25 cellular contexts compared by ENCODE assay signal in the genomic region with DNA sequence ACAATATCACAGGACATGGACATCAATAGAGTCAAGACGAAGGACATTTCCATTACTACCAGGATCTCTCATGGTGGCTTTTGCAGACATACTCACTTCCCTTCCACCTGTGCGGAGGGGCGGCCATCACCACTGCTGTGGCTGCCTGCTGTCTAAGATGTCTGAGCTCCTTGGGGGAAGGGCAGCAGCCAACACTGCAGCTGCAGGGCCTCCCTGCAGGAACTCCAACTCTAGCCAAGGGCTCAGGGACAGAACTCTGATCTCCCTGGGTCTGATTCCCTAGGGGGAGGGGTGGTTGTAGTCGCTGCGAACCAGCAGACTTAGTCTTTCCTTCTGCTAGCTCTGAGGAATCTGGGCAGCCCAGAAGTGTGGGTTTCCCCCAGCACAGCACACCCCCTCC.
"Had no signal": no experiment of that assay in that cellular context is flagged by ENCODE, and none has a peak within 500 bp of the region (broad histone marks: within the 10 kb centered on the region; RNA-seq: fewer than 3 reads in every experiment).

No MANE protein-coding gene starts in this region.

- H3K9me3 Mint-ChIP-seq: activated naive CD4-positive, alpha-beta T cell treated with anti-CD3 and anti-CD28 coated beads, Interleukin-2, amount 50 U/mL, for 24 hours; stimulated activated naive CD8-positive, alpha-beta T cell treated with anti-CD3 and anti-CD28 coated beads, Interleukin-15, Interleukin-2, amounts not matched to agents 100 ng/mL and 50 ng/mL, for 24 hours had no signal

- H3K9me3 ChIP-seq: ascending aorta, breast epithelium, gastroesophageal sphincter, heart left ventricle, left ventricle myocardium inferior, prostate gland, right atrium auricular region, suprapubic skin, transverse colon, vagina had no signal

- ATAC-seq: activated CD4-positive, CD25-positive, alpha-beta regulatory T cell treated with anti-CD3 and anti-CD28 coated beads, Interleukin-2, amount 50 U/mL, for 24 hours; esophagus mucosa; gastroesophageal sphincter; heart left ventricle had no signal

- H3K4me1 ChIP-seq: ascending aorta, breast epithelium, gastroesophageal sphincter, heart left ventricle, left ventricle myocardium inferior, prostate gland, right atrium auricular region, suprapubic skin, transverse colon, vagina had no signal

- H3K27me3 ChIP-seq: ascending aorta, breast epithelium, right atrium auricular region, transverse colon, vagina had no signal

- H3K4me1 Mint-ChIP-seq: activated naive CD4-positive, alpha-beta T cell treated with anti-CD3 and anti-CD28 coated beads, Interleukin-2, amount 50 U/mL, for 24 hours; neural crest cell had no signal

- DNase-seq: activated CD8-positive, alpha-beta memory T cell treated with anti-CD3 and anti-CD28 coated beads for 24 hours; activated CD8-positive, alpha-beta memory T cell treated with anti-CD3 and anti-CD28 coated beads, Interleukin-2, amount 50 U/mL, for 48 hours; activated effector memory CD4-positive, alpha-beta T cell treated with anti-CD3 and anti-CD28 coated beads, Interleukin-2, amount 50 U/mL, for 16 hours; activated T-cell treated with anti-CD3 and anti-CD28 coated beads, Interleukin-2, amount 50 U/mL, for 48 hours; cerebellar nuclear complex; cortex of kidney; effector CD4-positive, alpha-beta T cell; heart left ventricle; left ventricle myocardium inferior; mammary epithelial cell; T-helper 1 cell; T-helper 9 cell; transverse colon had no signal

- H3K4me3 Mint-ChIP-seq: activated naive CD4-positive, alpha-beta T cell treated with anti-CD3 and anti-CD28 coated beads, Interleukin-2, amount 50 U/mL, for 24 hours; neural crest cell; stimulated activated naive CD8-positive, alpha-beta T cell treated with anti-CD3 and anti-CD28 coated beads, Interleukin-15, Interleukin-2, amounts not matched to agents 100 ng/mL and 50 ng/mL, for 24 hours had no signal

- H3K36me3 Mint-ChIP-seq: activated naive CD4-positive, alpha-beta T cell treated with anti-CD3 and anti-CD28 coated beads, Interleukin-2, amount 50 U/mL, for 24 hours had no signal

- H3K27ac Mint-ChIP-seq: activated naive CD4-positive, alpha-beta T cell treated with anti-CD3 and anti-CD28 coated beads, Interleukin-2, amount 50 U/mL, for 24 hours; stimulated activated naive CD8-positive, alpha-beta T cell treated with anti-CD3 and anti-CD28 coated beads, Interleukin-15, Interleukin-2, amounts not matched to agents 100 ng/mL and 50 ng/mL, for 24 hours had no signal

- H3K36me3 ChIP-seq: ascending aorta, breast epithelium, gastroesophageal sphincter, heart left ventricle, left ventricle myocardium inferior, prostate gland, right atrium auricular region, suprapubic skin, transverse colon, vagina had no signal

- H3K4me3 ChIP-seq: ascending aorta, breast epithelium, gastroesophageal sphincter, heart left ventricle, left ventricle myocardium inferior, prostate gland, right atrium auricular region, suprapubic skin, transverse colon, vagina had no signal

- H3K27ac ChIP-seq: ascending aorta, breast epithelium, gastroesophageal sphincter, heart left ventricle, left ventricle myocardium inferior, prostate gland, right atrium auricular region, suprapubic skin, transverse colon, vagina had no signal
